Comparison of ENCODE assay signal across 21 cellular contexts in genomic region chr22:22711532-22711913, GRCh38.
A peak's percentile ranks its signal among the peaks of the same experiment; 100 is the strongest.
DNase-seq lines count a peak whose midpoint lies in the region; ATAC-seq and TF ChIP-seq lines count a peak whose summit lies in the region.
"Had no signal": no experiment of that assay in that cellular context is flagged by ENCODE, and none has a peak within 500 bp of the region (broad histone marks: within the 10 kb centered on the region; RNA-seq: fewer than 3 reads in every experiment).

No MANE protein-coding gene starts in this region.

- H3K27ac Mint-ChIP-seq in stimulated activated naive CD8-positive, alpha-beta T cell treated with anti-CD3 and anti-CD28 coated beads, Interleukin-15, amount 100 ng/mL, for 72 hours: peak overlapping the region; percentile 38 to 51
- H3K27ac Mint-ChIP-seq in activated B cell treated with CpG ODN at 0.5 μM for 24 hours: peak overlapping the region; percentile 9
- H3K27ac Mint-ChIP-seq: activated CD8-positive, alpha-beta T cell treated with anti-CD3 and anti-CD28 coated beads for 36 hours; activated naive CD8-positive, alpha-beta T cell; naive thymus-derived CD4-positive, alpha-beta T cell had no signal

- CTCF ChIA-PET in activated B cell treated with CpG ODN at 0.5 μM for 24 hours (lab: Charles Lee): interaction anchor here (0.8 to 1.6 kb wide), 3 partner anchors 34 to 246 kb away, joined by 3 to 9 read pairs (median 6); no protein-coding TSS in a partner anchor

- POLR2A ChIA-PET in activated B cell treated with CpG ODN at 0.5 μM for 24 hours (lab: Charles Lee): interaction anchor here (1.4 to 2.1 kb wide), 2 partner anchors 190 to 224 kb away, joined by 5 to 9 read pairs; no protein-coding TSS in a partner anchor

- no peaks in the 10 kb centered on the region for H3K9me3 Mint-ChIP-seq in stimulated activated naive CD8-positive, alpha-beta T cell treated with anti-CD3 and anti-CD28 coated beads, Interleukin-15, amount 100 ng/mL, for 72 hours
- H3K9me3 Mint-ChIP-seq in activated B cell treated with CpG ODN at 0.5 μM for 24 hours: no peaks in the 10 kb centered on the region
- H3K9me3 Mint-ChIP-seq: activated CD8-positive, alpha-beta T cell treated with anti-CD3 and anti-CD28 coated beads for 36 hours; naive thymus-derived CD4-positive, alpha-beta T cell had no signal

- intact Hi-C loops in activated B cell treated with CpG ODN at 0.5 μM for 24 hours (cut with micrococcal nuclease): loop anchor here (5.0 kb wide), 1 partner anchor 36 kb away; no protein-coding TSS in a partner anchor

- DNase-seq in stimulated activated naive CD8-positive, alpha-beta T cell treated with anti-CD3 and anti-CD28 coated beads, Interleukin-15, amount 100 ng/mL, for 72 hours: no peak
- no peak for DNase-seq in stimulated activated naive CD8-positive, alpha-beta T cell treated with anti-CD3 and anti-CD28 coated beads, Interleukin-15, Interleukin-2, amounts not matched to agents 100 U/mL and 50 U/mL, for 24 hours
- DNase-seq in activated B cell treated with CpG ODN at 0.5 μM for 24 hours (no peak), mesenteric fat pad (ENCODE audit: low spot score) (peak; percentile 37), NK-92 (lab: John Stamatoyannopoulos, UW; ENCODE audit: unreplicated experiment) (no peak), NCI-H2107 (lab: John Stamatoyannopoulos, UW) (no peak)
- no peak for DNase-seq in activated CD4-positive, alpha-beta T cell treated with anti-CD3 and anti-CD28 coated beads for 4 hours
- DNase-seq in central memory CD4-positive, alpha-beta T cell: no peak
- DNase-seq: activated CD4-positive, alpha-beta T cell treated with anti-CD3 and anti-CD28 coated beads for 1 hour; activated CD8-positive, alpha-beta T cell treated with anti-CD3 and anti-CD28 coated beads for 36 hours; AML-193; DMS153; GOT3; heart left ventricle; naive thymus-derived CD4-positive, alpha-beta T cell; NCI-H1048; NCI-H1694; PC-9; SK-N-SH; testis had no signal

- H3K4me3 Mint-ChIP-seq in stimulated activated naive CD8-positive, alpha-beta T cell treated with anti-CD3 and anti-CD28 coated beads, Interleukin-15, amount 100 ng/mL, for 72 hours: no peak overlapping the region
- H3K4me3 Mint-ChIP-seq in activated B cell treated with CpG ODN at 0.5 μM for 24 hours: no peak overlapping the region
- H3K4me3 Mint-ChIP-seq: activated CD8-positive, alpha-beta T cell treated with anti-CD3 and anti-CD28 coated beads for 36 hours; activated naive CD8-positive, alpha-beta T cell; naive thymus-derived CD4-positive, alpha-beta T cell had no signal

- ATAC-seq in stimulated activated naive CD8-positive, alpha-beta T cell treated with anti-CD3 and anti-CD28 coated beads, Interleukin-15, amount 100 ng/mL, for 72 hours: no peak
- no peak for ATAC-seq in stimulated activated naive CD8-positive, alpha-beta T cell treated with anti-CD3 and anti-CD28 coated beads, Interleukin-15, Interleukin-2, amounts not matched to agents 100 U/mL and 50 U/mL, for 24 hours
- no peak for ATAC-seq in activated B cell treated with CpG ODN at 0.5 μM for 24 hours (ENCODE audit: low read depth)
- ATAC-seq: naive thymus-derived CD4-positive, alpha-beta T cell had no signal

- no peaks in the 10 kb centered on the region for H3K27me3 Mint-ChIP-seq in stimulated activated naive CD8-positive, alpha-beta T cell treated with anti-CD3 and anti-CD28 coated beads, Interleukin-15, amount 100 ng/mL, for 72 hours
- H3K27me3 Mint-ChIP-seq in activated B cell treated with CpG ODN at 0.5 μM for 24 hours: no peaks in the 10 kb centered on the region
- H3K27me3 Mint-ChIP-seq: activated CD8-positive, alpha-beta T cell treated with anti-CD3 and anti-CD28 coated beads for 36 hours; activated naive CD8-positive, alpha-beta T cell had no signal

- H3K4me1 Mint-ChIP-seq in stimulated activated naive CD8-positive, alpha-beta T cell treated with anti-CD3 and anti-CD28 coated beads, Interleukin-15, amount 100 ng/mL, for 72 hours: no peaks in the 10 kb centered on the region
- H3K4me1 Mint-ChIP-seq in activated B cell treated with CpG ODN at 0.5 μM for 24 hours: peaks cover 49% of the 10 kb centered on the region

- H3K36me3 Mint-ChIP-seq in activated B cell treated with CpG ODN at 0.5 μM for 24 hours (ENCODE audit: low read depth): no peaks in the 10 kb centered on the region
- H3K36me3 Mint-ChIP-seq: activated naive CD8-positive, alpha-beta T cell; naive thymus-derived CD4-positive, alpha-beta T cell had no signal

- no peak for TF ChIP-seq CTCF in activated B cell treated with CpG ODN at 0.5 μM for 24 hours (IDR thresholded peaks at IDR 0.05)
